ENCODE assay signal across 26 cellular contexts in genomic region chr7:106839511-106839910, GRCh38.
"Had no signal": no experiment of that assay in that cellular context is flagged by ENCODE, and none has a peak within 500 bp of the region (broad histone marks: within the 10 kb centered on the region; RNA-seq: fewer than 3 reads in every experiment).

No MANE protein-coding gene starts in this region.

- H3K4me1 Mint-ChIP-seq: activated CD4-positive, alpha-beta memory T cell treated with anti-CD3 and anti-CD28 coated beads, Interleukin-2, amount 10 ng/mL, durations not matched to agents 7 days and 5 days; activated CD4-positive, alpha-beta T cell treated with anti-CD3 and anti-CD28 coated beads, Interleukin-2, amount 10 ng/mL, durations not matched to agents 7 days and 5 days; activated CD8-positive, alpha-beta memory T cell treated with anti-CD3 and anti-CD28 coated beads, Interleukin-2, amount 10 ng/mL, durations not matched to agents 7 days and 5 days; nephron progenitor cell; stimulated activated effector memory CD8-positive, alpha-beta T cell treated with anti-CD3 and anti-CD28 coated beads, Interleukin-12 subunit alpha, Interleukin-12 subunit beta, amount 100 ng/mL, for 72 hours; T-helper 17 cell had no signal

- H3K4me3 Mint-ChIP-seq: activated CD4-positive, alpha-beta memory T cell treated with anti-CD3 and anti-CD28 coated beads, Interleukin-2, amount 10 ng/mL, durations not matched to agents 7 days and 5 days; activated CD4-positive, alpha-beta T cell treated with anti-CD3 and anti-CD28 coated beads, Interleukin-2, amount 10 ng/mL, durations not matched to agents 7 days and 5 days; activated CD8-positive, alpha-beta memory T cell treated with anti-CD3 and anti-CD28 coated beads, Interleukin-2, amount 10 ng/mL, durations not matched to agents 7 days and 5 days; activated naive CD4-positive, alpha-beta T cell treated with anti-CD3 and anti-CD28 coated beads, Interleukin-2, amount 50 U/mL, for 24 hours; nephron progenitor cell; stimulated activated effector memory CD8-positive, alpha-beta T cell treated with anti-CD3 and anti-CD28 coated beads, Interleukin-12 subunit alpha, Interleukin-12 subunit beta, amount 100 ng/mL, for 72 hours; T-helper 17 cell had no signal

- ATAC-seq: activated CD8-positive, alpha-beta memory T cell treated with anti-CD3 and anti-CD28 coated beads, Interleukin-2, amount 10 ng/mL, durations not matched to agents 7 days and 5 days; lower lobe of right lung; pancreas; sciatic nerve; stimulated activated effector memory CD8-positive, alpha-beta T cell treated with anti-CD3 and anti-CD28 coated beads, Interleukin-12 subunit alpha, Interleukin-12 subunit beta, amount 100 ng/mL, for 72 hours; T-helper 17 cell had no signal

- DNase-seq: activated CD4-positive, alpha-beta memory T cell treated with anti-CD3 and anti-CD28 coated beads, Interleukin-2, amount 10 ng/mL, durations not matched to agents 7 days and 5 days; activated CD4-positive, alpha-beta T cell treated with anti-CD3 and anti-CD28 coated beads for 1 hour; activated CD4-positive, alpha-beta T cell treated with anti-CD3 and anti-CD28 coated beads, Interleukin-2, amount 10 ng/mL, durations not matched to agents 7 days and 5 days; activated CD8-positive, alpha-beta memory T cell treated with anti-CD3 and anti-CD28 coated beads, Interleukin-2, amount 10 ng/mL, durations not matched to agents 7 days and 5 days; activated T-cell treated with anti-CD3 and anti-CD28 coated beads, Interleukin-2, amount 50 U/mL, for 48 hours; anterior cingulate cortex; effector CD4-positive, alpha-beta T cell; glutamatergic neuron; left lung; lower lobe of right lung; nephron progenitor cell; pancreas; retina; small intestine; stimulated activated CD4-positive, alpha-beta T cell treated with anti-CD3 and anti-CD28 coated beads, Interleukin-4, amount 100 ng/mL, for 24 hours; T-helper 17 cell; T1000; testis; transverse colon; WERI-Rb-1 had no signal

- H3K36me3 Mint-ChIP-seq: stimulated activated effector memory CD8-positive, alpha-beta T cell treated with anti-CD3 and anti-CD28 coated beads, Interleukin-12 subunit alpha, Interleukin-12 subunit beta, amount 100 ng/mL, for 72 hours had no signal

- H3K4me1 ChIP-seq: esophagus muscularis mucosa, left lung, lower lobe of right lung, pancreas, prostate gland, testis, transverse colon had no signal

- H3K27me3 ChIP-seq: esophagus muscularis mucosa, left lung, pancreas, testis, transverse colon had no signal

- H3K27ac Mint-ChIP-seq: activated CD4-positive, alpha-beta memory T cell treated with anti-CD3 and anti-CD28 coated beads, Interleukin-2, amount 10 ng/mL, durations not matched to agents 7 days and 5 days; activated CD4-positive, alpha-beta T cell treated with anti-CD3 and anti-CD28 coated beads, Interleukin-2, amount 10 ng/mL, durations not matched to agents 7 days and 5 days; activated CD8-positive, alpha-beta memory T cell treated with anti-CD3 and anti-CD28 coated beads, Interleukin-2, amount 10 ng/mL, durations not matched to agents 7 days and 5 days; activated naive CD4-positive, alpha-beta T cell treated with anti-CD3 and anti-CD28 coated beads, Interleukin-2, amount 50 U/mL, for 24 hours; activated T-helper 2 cell treated with anti-CD3 and anti-CD28 coated beads, Interferon-gamma antibody, Interleukin-2, Interleukin-4, amounts not matched to agents 10 μg/mL and 5 μg/mL and 100 μg/mL, durations not matched to agents 14 hours and 24 hours and 36 hours; nephron progenitor cell; stimulated activated effector memory CD8-positive, alpha-beta T cell treated with anti-CD3 and anti-CD28 coated beads, Interleukin-12 subunit alpha, Interleukin-12 subunit beta, amount 100 ng/mL, for 72 hours; T-helper 17 cell had no signal

- H3K9me3 ChIP-seq: esophagus muscularis mucosa, lower lobe of right lung, pancreas, prostate gland, testis, transverse colon had no signal

- H3K27me3 Mint-ChIP-seq: activated CD4-positive, alpha-beta memory T cell treated with anti-CD3 and anti-CD28 coated beads, Interleukin-2, amount 10 ng/mL, durations not matched to agents 7 days and 5 days; activated CD4-positive, alpha-beta T cell treated with anti-CD3 and anti-CD28 coated beads, Interleukin-2, amount 10 ng/mL, durations not matched to agents 7 days and 5 days; activated naive CD4-positive, alpha-beta T cell treated with anti-CD3 and anti-CD28 coated beads, Interleukin-2, amount 50 U/mL, for 24 hours had no signal

- H3K27ac ChIP-seq: esophagus muscularis mucosa, left lung, lower lobe of right lung, pancreas, prostate gland, testis, transverse colon, WERI-Rb-1 had no signal

- H3K9me3 Mint-ChIP-seq: activated CD4-positive, alpha-beta memory T cell treated with anti-CD3 and anti-CD28 coated beads, Interleukin-2, amount 10 ng/mL, durations not matched to agents 7 days and 5 days; activated CD4-positive, alpha-beta T cell treated with anti-CD3 and anti-CD28 coated beads, Interleukin-2, amount 10 ng/mL, durations not matched to agents 7 days and 5 days; activated naive CD4-positive, alpha-beta T cell treated with anti-CD3 and anti-CD28 coated beads, Interleukin-2, amount 50 U/mL, for 24 hours; activated T-helper 2 cell treated with anti-CD3 and anti-CD28 coated beads, Interferon-gamma antibody, Interleukin-2, Interleukin-4, amounts not matched to agents 10 μg/mL and 5 μg/mL and 100 μg/mL, durations not matched to agents 14 hours and 24 hours and 36 hours; nephron progenitor cell; stimulated activated effector memory CD8-positive, alpha-beta T cell treated with anti-CD3 and anti-CD28 coated beads, Interleukin-12 subunit alpha, Interleukin-12 subunit beta, amount 100 ng/mL, for 72 hours had no signal

- H3K4me3 ChIP-seq: esophagus muscularis mucosa, left lung, lower lobe of right lung, pancreas, prostate gland, testis, transverse colon had no signal

- H3K36me3 ChIP-seq: esophagus muscularis mucosa, left lung, lower lobe of right lung, pancreas, prostate gland, transverse colon, WERI-Rb-1 had no signal
